In the genomic region with DNA sequence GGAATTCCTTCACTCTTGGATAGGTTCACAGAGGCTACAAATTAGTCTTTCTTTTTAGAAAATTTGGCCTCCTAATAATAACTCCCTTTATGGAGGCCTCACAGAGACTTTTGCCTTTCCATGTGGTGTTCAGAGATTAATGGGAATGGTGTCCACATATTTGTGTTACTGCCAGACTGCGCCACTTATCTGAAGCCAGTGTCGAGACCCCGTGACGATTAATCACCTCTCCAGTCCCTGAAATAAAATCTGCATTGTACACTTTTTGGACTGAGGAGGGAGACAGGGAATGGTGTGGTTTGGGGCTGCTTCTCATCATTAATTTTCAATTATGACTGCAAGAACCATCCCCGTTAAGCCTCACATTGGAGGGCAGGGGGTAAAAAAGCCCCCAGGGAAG, we compare ENCODE assay signal across 1 cellular context.
TF ChIP-seq lines count a peak whose summit lies in the region.

No MANE protein-coding gene starts in this region.

TF ChIP-seq in HepG2, 621 proteins besides CTCF, POLR2A, EP300 and RAD21 (continued from another document):
- TF ChIP-seq, protein P1, sequence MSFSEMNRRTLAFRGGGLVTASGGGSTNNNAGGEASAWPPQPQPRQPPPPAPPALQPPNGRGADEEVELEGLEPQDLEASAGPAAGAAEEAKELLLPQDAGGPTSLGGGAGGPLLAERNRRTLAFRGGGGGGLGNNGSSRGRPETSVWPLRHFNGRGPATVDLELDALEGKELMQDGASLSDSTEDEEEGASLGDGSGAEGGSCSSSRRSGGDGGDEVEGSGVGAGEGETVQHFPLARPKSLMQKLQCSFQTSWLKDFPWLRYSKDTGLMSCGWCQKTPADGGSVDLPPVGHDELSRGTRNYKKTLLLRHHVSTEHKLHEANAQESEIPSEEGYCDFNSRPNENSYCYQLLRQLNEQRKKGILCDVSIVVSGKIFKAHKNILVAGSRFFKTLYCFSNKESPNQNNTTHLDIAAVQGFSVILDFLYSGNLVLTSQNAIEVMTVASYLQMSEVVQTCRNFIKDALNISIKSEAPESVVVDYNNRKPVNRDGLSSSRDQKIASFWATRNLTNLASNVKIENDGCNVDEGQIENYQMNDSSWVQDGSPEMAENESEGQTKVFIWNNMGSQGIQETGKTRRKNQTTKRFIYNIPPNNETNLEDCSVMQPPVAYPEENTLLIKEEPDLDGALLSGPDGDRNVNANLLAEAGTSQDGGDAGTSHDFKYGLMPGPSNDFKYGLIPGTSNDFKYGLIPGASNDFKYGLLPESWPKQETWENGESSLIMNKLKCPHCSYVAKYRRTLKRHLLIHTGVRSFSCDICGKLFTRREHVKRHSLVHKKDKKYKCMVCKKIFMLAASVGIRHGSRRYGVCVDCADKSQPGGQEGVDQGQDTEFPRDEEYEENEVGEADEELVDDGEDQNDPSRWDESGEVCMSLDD (CRISPR knock-in tag; IDR thresholded peaks at IDR 0.05; ENCODE audit: borderline replicate concordance) = no peak
- TF ChIP-seq, protein P2, sequence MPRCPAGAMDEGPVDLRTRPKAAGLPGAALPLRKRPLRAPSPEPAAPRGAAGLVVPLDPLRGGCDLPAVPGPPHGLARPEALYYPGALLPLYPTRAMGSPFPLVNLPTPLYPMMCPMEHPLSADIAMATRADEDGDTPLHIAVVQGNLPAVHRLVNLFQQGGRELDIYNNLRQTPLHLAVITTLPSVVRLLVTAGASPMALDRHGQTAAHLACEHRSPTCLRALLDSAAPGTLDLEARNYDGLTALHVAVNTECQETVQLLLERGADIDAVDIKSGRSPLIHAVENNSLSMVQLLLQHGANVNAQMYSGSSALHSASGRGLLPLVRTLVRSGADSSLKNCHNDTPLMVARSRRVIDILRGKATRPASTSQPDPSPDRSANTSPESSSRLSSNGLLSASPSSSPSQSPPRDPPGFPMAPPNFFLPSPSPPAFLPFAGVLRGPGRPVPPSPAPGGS (CRISPR knock-in tag; IDR thresholded peaks at IDR 0.05) = no peak
- TF ChIP-seq MIER2 (CRISPR knock-in tag; IDR thresholded peaks at IDR 0.05) = no peak
- no peak for TF ChIP-seq ZNF724P (CRISPR knock-in tag; IDR thresholded peaks at IDR 0.05; ENCODE audit: borderline replicate concordance)
- no peak for TF ChIP-seq ZNF496 (CRISPR knock-in tag; IDR thresholded peaks at IDR 0.05; ENCODE audit: insufficient replicate concordance)
- TF ChIP-seq, protein P3, sequence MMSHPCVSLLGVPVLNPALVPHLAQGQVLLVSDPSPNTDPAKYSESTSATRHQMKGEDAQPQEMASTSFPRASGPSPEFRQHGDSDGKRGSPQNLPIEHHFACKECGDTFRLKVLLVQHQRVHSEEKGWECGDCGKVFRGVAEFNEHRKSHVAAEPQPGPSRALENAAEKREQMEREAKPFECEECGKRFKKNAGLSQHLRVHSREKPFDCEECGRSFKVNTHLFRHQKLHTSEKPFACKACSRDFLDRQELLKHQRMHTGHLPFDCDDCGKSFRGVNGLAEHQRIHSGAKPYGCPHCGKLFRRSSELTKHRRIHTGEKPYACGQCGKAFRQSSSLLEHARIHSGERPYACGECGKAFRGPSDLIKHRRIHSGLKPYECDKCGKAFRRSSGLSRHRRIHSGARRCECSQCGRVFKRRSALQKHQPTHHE (CRISPR knock-in tag; IDR thresholded peaks at IDR 0.05; ENCODE audit: borderline replicate concordance) = no peak
- no peak for TF ChIP-seq CEBPB (IDR thresholded peaks at IDR 0.05; ENCODE audit: borderline replicate concordance, low read depth, low read length)
- no peak for TF ChIP-seq ZIK1 (CRISPR knock-in tag; IDR thresholded peaks at IDR 0.05; ENCODE audit: borderline replicate concordance, low read depth)
- no peak for TF ChIP-seq NKX3-1 (CRISPR knock-in tag; IDR thresholded peaks at IDR 0.05)
- TF ChIP-seq, protein P4, sequence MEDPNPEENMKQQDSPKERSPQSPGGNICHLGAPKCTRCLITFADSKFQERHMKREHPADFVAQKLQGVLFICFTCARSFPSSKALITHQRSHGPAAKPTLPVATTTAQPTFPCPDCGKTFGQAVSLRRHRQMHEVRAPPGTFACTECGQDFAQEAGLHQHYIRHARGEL (CRISPR knock-in tag; IDR thresholded peaks at IDR 0.05) = no peak
- no peak for TF ChIP-seq TBX2 (CRISPR knock-in tag; IDR thresholded peaks at IDR 0.05; ENCODE audit: borderline replicate concordance)
- no peak for TF ChIP-seq SKI (IDR thresholded peaks at IDR 0.05; ENCODE audit: partially characterized antibody)
- no peak for TF ChIP-seq ZNF556 (CRISPR knock-in tag; IDR thresholded peaks at IDR 0.05; ENCODE audit: borderline replicate concordance)
TF ChIP-seq in HepG2: peak in this region for 0.
